ENCODE assay signal across 8 cellular contexts in the genomic region with DNA sequence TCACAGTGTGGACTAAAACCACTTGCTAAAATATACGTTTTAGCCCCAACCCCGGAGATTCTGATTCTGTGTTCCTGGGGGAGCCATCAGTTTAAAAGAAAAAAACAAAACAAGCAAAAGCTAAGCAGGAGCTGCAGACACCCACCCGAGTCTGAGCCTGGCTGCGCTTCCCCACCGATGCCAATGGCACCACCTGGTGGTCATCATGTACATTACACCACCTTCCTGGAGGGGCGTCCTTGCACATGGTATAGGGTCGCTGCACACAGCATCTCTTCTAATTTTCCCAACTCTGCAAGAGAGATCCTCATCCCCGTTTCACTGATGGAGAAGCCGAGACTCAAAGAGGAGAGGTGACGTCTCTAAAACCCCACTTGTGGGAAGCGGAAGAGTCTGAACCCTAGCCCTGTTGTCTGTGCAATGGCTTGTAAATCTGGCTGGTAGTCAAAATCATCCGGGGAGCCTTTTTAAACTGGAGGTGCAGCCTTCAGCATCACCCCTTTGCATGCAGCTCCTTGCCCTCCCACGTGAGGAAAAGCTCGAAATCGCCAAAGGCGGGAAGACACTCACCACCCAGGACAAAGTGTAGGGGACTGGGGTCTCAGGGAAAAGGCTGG. TPM values are rescaled to one million over a fixed set of nuclear protein-coding genes. Genes with fewer than 3 reads are reported as not detected.
DNase-seq lines count a peak whose midpoint lies in the region; ATAC-seq and TF ChIP-seq lines count a peak whose summit lies in the region.

No MANE protein-coding gene starts in this region.

- H3K27me3 Mint-ChIP-seq in brain, result no peaks in the 10 kb centered on the region

- H3K27ac ChIP-seq in spleen, result no peak overlapping the region

- H3K36me3 ChIP-seq in spleen, result no peaks in the 10 kb centered on the region

- H3K4me1 ChIP-seq in spleen, result peaks cover 0 to 54% (median 25%) of the 10 kb centered on the region in 6 donors

- peak; percentile 58 for DNase-seq in activated gamma-delta T cell treated with Interleukin-2 at 50 U/mL for 16 hours
- no peak for DNase-seq in activated gamma-delta T cell (lab: John Stamatoyannopoulos, UW)
- peak; percentile 39 for DNase-seq in LHCN-M2 (ENCODE audit: low read depth)
- DNase-seq in T-helper 9 cell, result peak; percentile 43
- DNase-seq in iPS-NIHi11 (ENCODE audit: low spot score), result peak; percentile 86
- DNase-seq in spleen, result peak; percentile 84

- H3K9me3 Mint-ChIP-seq in brain, result no peaks in the 10 kb centered on the region

- no peak overlapping the region for H3K4me3 Mint-ChIP-seq in brain

- no peaks in the 10 kb centered on the region for H3K36me3 Mint-ChIP-seq in brain

- peak; percentile 93 to 95 for TF ChIP-seq CTCF in brain (conservative IDR thresholded peaks at IDR 0.05)
- TF ChIP-seq CTCF in spleen (IDR thresholded peaks at IDR 0.05 in 8 of 11, conservative IDR thresholded peaks at IDR 0.05 in 3 of 11), result peak; percentile 73 to 93 (median 84)

- H3K9me3 ChIP-seq in spleen, result no peaks in the 10 kb centered on the region

- no peak overlapping the region for H3K27ac Mint-ChIP-seq in brain

- H3K4me3 ChIP-seq in spleen, result no peak overlapping the region

- no peak for ATAC-seq in GM21381 (IDR thresholded peaks at IDR 0.05; ENCODE audit: unreplicated experiment)

- H3K27me3 ChIP-seq in spleen (replicated peaks in 1 of 7), result peaks cover 0 to 33% (median 0%) of the 10 kb centered on the region in 7 donors

- 26 to 32% (median 32%) methylated on average over 16 of the region's 16 CpGs for WGBS in spleen, 5 donors

- no peak for TF ChIP-seq POLR2A in spleen (IDR thresholded peaks at IDR 0.05)

- peaks cover 6% of the 10 kb centered on the region for H3K4me1 Mint-ChIP-seq in brain

- intact Hi-C loops in spleen (cut with DNase I; ENCODE audit: low total_unique reads), result no loop called here

RNA-seq across cellular contexts. Expression of gene CNOT6, which starts 23.1 kb away (rescaled TPM):
- total RNA-seq in LHCN-M2 (2014; rRNA removed), result 10.6 and 14.4 TPM in 2 replicates
- polyA plus RNA-seq in LHCN-M2 (2012), result 9.3 TPM
- polyA plus RNA-seq in brain (ENCODE audit: insufficient read depth, low read depth, low replicate concordance), result 10.9 TPM
- total RNA-seq in spleen, result 10 to 100 TPM; 17.9 to 26.5 (median 24.7) TPM
- 1 to 10 TPM; 5.5 to 9.0 (median 6.0) TPM for polyA plus RNA-seq in spleen
